Comparison of ENCODE assay signal across 12 cellular contexts in genomic region chr4:130043796-130044195, GRCh38.
DNase-seq lines count a peak whose midpoint lies in the region; ATAC-seq and TF ChIP-seq lines count a peak whose summit lies in the region.
"Had no signal": no experiment of that assay in that cellular context is flagged by ENCODE, and none has a peak within 500 bp of the region (broad histone marks: within the 10 kb centered on the region; RNA-seq: fewer than 3 reads in every experiment).

No MANE protein-coding gene starts in this region.

- H3K9me3 ChIP-seq in T-helper 17 cell (ENCODE audit: control insufficient read depth, low read length, poor library complexity, severe bottlenecking): no peaks in the 10 kb centered on the region
- H3K9me3 ChIP-seq in WERI-Rb-1 (ENCODE audit: severe bottlenecking): no peaks in the 10 kb centered on the region
- H3K9me3 ChIP-seq: mucosa of descending colon had no signal

- H3K36me3 Mint-ChIP-seq in osteocyte (ENCODE audit: unreplicated experiment) (no peaks in the 10 kb centered on the region), T-helper 17 cell (ENCODE audit: low read depth) (no peaks in the 10 kb centered on the region)

- H3K36me3 ChIP-seq in WERI-Rb-1: no peaks in the 10 kb centered on the region

- peaks cover 3% of the 10 kb centered on the region for H3K9me3 Mint-ChIP-seq in osteocyte (ENCODE audit: unreplicated experiment)

- TF ChIP-seq CTCF in osteocyte (IDR thresholded peaks at IDR 0.05) (no peak), WERI-Rb-1 (IDR thresholded peaks at IDR 0.05; ENCODE audit: low read depth, low read length) (no peak)

- H3K4me1 Mint-ChIP-seq in osteocyte (ENCODE audit: unreplicated experiment) (peaks cover 55% of the 10 kb centered on the region), T-helper 17 cell (no peaks in the 10 kb centered on the region)

- H3K4me3 Mint-ChIP-seq in osteocyte (ENCODE audit: unreplicated experiment) (no peak overlapping the region), T-helper 17 cell (no peak overlapping the region)

- DNase-seq in osteocyte (ENCODE audit: extremely low spot score, unreplicated experiment) (no peak), T-helper 17 cell (no peak), CD1c-positive myeloid dendritic cell (ENCODE audit: extremely low spot score) (no peak), WERI-Rb-1 (no peak)
- no peak for DNase-seq in activated CD8-positive, alpha-beta memory T cell treated with anti-CD3 and anti-CD28 coated beads for 24 hours
- DNase-seq: mucosa of descending colon; NCI-H2081; SHP77 treated with DMSO at 0.1 percent for 48 hours; stimulated activated naive CD4-positive, alpha-beta T cell treated with Interleukin-2 at 50 U/mL for 16 hours had no signal

- H3K27me3 ChIP-seq in WERI-Rb-1 (ENCODE audit: insufficient read depth, low read depth, severe bottlenecking): no peaks in the 10 kb centered on the region

- H3K27me3 Mint-ChIP-seq in osteocyte (ENCODE audit: unreplicated experiment) (no peaks in the 10 kb centered on the region), T-helper 17 cell (no peaks in the 10 kb centered on the region)

- ATAC-seq in GM19023 (IDR thresholded peaks at IDR 0.05; ENCODE audit: unreplicated experiment): peak; percentile 68
- peak; percentile 84 for ATAC-seq in HG02840 (IDR thresholded peaks at IDR 0.05; ENCODE audit: low FRiP score, unreplicated experiment)
- ATAC-seq in SK-N-SH treated with all-trans-retinoic acid at 6 μM for 48 hours: peak; percentile 55; the same call in 1 of the 3 replicates
- no peak for ATAC-seq in T-helper 17 cell
- ATAC-seq: mucosa of descending colon had no signal

- no peak overlapping the region for H3K4me3 ChIP-seq in WERI-Rb-1 (ENCODE audit: low read depth, low read length)
- H3K4me3 ChIP-seq: mucosa of descending colon had no signal

- H3K27ac Mint-ChIP-seq in osteocyte (ENCODE audit: unreplicated experiment): peak overlapping the region; percentile 58
- no peak overlapping the region for H3K27ac Mint-ChIP-seq in T-helper 17 cell

- no peak overlapping the region for H3K27ac ChIP-seq in WERI-Rb-1

TF ChIP-seq in SK-N-SH treated with all-trans-retinoic acid at 6 μM for 48 hours, 23 proteins besides CTCF, POLR2A, EP300 and RAD21:
- TF ChIP-seq ARNTL (CRISPR knock-in tag; IDR thresholded peaks at IDR 0.05; ENCODE audit: borderline replicate concordance, low read depth) (no peak), SNAI2 (CRISPR knock-in tag; IDR thresholded peaks at IDR 0.05) (no peak), ZNF565 (CRISPR knock-in tag; conservative IDR thresholded peaks at IDR 0.05; ENCODE audit: low read depth) (no peak), RARB (CRISPR knock-in tag; IDR thresholded peaks at IDR 0.05) (no peak), CREB5 (CRISPR knock-in tag; IDR thresholded peaks at IDR 0.05; ENCODE audit: low read depth) (no peak)
